ENCODE assay signal across 1 cellular context in genomic region chr2:156672569-156673270, GRCh38.
TF ChIP-seq lines count a peak whose summit lies in the region.

No MANE protein-coding gene starts in this region.

TF ChIP-seq in GM23338, 12 proteins besides CTCF, POLR2A, EP300 and RAD21 (continued from another document):
- TF ChIP-seq, protein P1, sequence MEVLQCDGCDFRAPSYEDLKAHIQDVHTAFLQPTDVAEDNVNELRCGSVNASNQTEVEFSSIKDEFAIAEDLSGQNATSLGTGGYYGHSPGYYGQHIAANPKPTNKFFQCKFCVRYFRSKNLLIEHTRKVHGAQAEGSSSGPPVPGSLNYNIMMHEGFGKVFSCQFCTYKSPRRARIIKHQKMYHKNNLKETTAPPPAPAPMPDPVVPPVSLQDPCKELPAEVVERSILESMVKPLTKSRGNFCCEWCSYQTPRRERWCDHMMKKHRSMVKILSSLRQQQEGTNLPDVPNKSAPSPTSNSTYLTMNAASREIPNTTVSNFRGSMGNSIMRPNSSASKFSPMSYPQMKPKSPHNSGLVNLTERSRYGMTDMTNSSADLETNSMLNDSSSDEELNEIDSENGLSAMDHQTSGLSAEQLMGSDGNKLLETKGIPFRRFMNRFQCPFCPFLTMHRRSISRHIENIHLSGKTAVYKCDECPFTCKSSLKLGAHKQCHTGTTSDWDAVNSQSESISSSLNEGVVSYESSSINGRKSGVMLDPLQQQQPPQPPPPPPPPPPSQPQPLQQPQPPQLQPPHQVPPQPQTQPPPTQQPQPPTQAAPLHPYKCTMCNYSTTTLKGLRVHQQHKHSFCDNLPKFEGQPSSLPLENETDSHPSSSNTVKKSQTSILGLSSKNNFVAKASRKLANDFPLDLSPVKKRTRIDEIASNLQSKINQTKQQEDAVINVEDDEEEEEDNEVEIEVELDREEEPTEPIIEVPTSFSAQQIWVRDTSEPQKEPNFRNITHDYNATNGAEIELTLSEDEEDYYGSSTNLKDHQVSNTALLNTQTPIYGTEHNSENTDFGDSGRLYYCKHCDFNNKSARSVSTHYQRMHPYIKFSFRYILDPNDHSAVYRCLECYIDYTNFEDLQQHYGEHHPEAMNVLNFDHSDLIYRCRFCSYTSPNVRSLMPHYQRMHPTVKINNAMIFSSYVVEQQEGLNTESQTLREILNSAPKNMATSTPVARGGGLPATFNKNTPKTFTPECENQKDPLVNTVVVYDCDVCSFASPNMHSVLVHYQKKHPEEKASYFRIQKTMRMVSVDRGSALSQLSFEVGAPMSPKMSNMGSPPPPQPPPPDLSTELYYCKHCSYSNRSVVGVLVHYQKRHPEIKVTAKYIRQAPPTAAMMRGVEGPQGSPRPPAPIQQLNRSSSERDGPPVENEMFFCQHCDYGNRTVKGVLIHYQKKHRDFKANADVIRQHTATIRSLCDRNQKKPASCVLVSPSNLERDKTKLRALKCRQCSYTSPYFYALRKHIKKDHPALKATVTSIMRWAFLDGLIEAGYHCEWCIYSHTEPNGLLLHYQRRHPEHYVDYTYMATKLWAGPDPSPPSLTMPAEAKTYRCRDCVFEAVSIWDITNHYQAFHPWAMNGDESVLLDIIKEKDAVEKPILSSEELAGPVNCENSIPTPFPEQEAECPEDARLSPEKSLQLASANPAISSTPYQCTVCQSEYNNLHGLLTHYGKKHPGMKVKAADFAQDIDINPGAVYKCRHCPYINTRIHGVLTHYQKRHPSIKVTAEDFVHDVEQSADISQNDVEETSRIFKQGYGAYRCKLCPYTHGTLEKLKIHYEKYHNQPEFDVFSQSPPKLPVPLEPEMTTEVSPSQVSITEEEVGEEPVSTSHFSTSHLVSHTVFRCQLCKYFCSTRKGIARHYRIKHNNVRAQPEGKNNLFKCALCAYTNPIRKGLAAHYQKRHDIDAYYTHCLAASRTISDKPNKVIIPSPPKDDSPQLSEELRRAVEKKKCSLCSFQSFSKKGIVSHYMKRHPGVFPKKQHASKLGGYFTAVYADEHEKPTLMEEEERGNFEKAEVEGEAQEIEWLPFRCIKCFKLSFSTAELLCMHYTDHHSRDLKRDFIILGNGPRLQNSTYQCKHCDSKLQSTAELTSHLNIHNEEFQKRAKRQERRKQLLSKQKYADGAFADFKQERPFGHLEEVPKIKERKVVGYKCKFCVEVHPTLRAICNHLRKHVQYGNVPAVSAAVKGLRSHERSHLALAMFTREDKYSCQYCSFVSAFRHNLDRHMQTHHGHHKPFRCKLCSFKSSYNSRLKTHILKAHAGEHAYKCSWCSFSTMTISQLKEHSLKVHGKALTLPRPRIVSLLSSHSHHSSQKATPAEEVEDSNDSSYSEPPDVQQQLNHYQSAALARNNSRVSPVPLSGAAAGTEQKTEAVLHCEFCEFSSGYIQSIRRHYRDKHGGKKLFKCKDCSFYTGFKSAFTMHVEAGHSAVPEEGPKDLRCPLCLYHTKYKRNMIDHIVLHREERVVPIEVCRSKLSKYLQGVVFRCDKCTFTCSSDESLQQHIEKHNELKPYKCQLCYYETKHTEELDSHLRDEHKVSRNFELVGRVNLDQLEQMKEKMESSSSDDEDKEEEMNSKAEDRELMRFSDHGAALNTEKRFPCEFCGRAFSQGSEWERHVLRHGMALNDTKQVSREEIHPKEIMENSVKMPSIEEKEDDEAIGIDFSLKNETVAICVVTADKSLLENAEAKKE (CRISPR knock-in tag; IDR thresholded peaks at IDR 0.05), result no peak
- no peak for TF ChIP-seq STAT1 (IDR thresholded peaks at IDR 0.05; ENCODE audit: unreplicated experiment)
- TF ChIP-seq NANOG (IDR thresholded peaks at IDR 0.05; ENCODE audit: borderline replicate concordance), result no peak
- TF ChIP-seq REST (IDR thresholded peaks at IDR 0.05; ENCODE audit: unreplicated experiment), result no peak
- TF ChIP-seq EZH2phosphoT487 (IDR thresholded peaks at IDR 0.05; ENCODE audit: unreplicated experiment), result no peak
